ENCODE assay signal across 8 cellular contexts in genomic region chr18:48928787-48929186, GRCh38. TPM values are rescaled to one million over a fixed set of nuclear protein-coding genes. Genes with fewer than 3 reads are reported as not detected.
DNase-seq lines count a peak whose midpoint lies in the region; ATAC-seq and TF ChIP-seq lines count a peak whose summit lies in the region.

No MANE protein-coding gene starts in this region.

- no peaks in the 10 kb centered on the region for H3K9me3 Mint-ChIP-seq in CD4-positive, alpha-beta T cell
- no peaks in the 10 kb centered on the region for H3K9me3 Mint-ChIP-seq in activated naive CD4-positive, alpha-beta T cell treated with anti-CD3 and anti-CD28 coated beads for 36 hours

- peak overlapping the region; percentile 84 for H3K27ac Mint-ChIP-seq in CD4-positive, alpha-beta T cell
- peak overlapping the region; percentile 87 for H3K27ac Mint-ChIP-seq in activated naive CD4-positive, alpha-beta T cell treated with anti-CD3 and anti-CD28 coated beads for 36 hours

- CTCF ChIA-PET in CD4-positive, alpha-beta T cell (lab: Charles Lee) = interaction anchor here (0.6 to 1.2 kb wide), 7 partner anchors 9 to 68 kb away, joined by 3 to 5 read pairs (median 3); no protein-coding TSS in a partner anchor
- CTCF ChIA-PET in activated naive CD4-positive, alpha-beta T cell treated with anti-CD3 and anti-CD28 coated beads for 36 hours (lab: Charles Lee) = interaction anchor here (0.9 to 1.8 kb wide), 2 partner anchors 26 to 151 kb away, joined by 3 to 7 read pairs; no protein-coding TSS in a partner anchor

- ATAC-seq in CD4-positive, alpha-beta T cell (ENCODE audit: poor library complexity) = peak; percentile 89
- ATAC-seq in GM19452 (IDR thresholded peaks at IDR 0.05; ENCODE audit: unreplicated experiment) = peak; percentile 77
- ATAC-seq in HG03558 (IDR thresholded peaks at IDR 0.05; ENCODE audit: extremely low read depth, unreplicated experiment) = peak; percentile 71
- peak; percentile 39 to 64 for ATAC-seq in left cardiac atrium
- ATAC-seq in omental fat pad (ENCODE audit: low FRiP score) = no peak

- H3K4me1 Mint-ChIP-seq in CD4-positive, alpha-beta T cell (ENCODE audit: low read depth) = peaks cover 97% of the 10 kb centered on the region
- peaks cover 93% of the 10 kb centered on the region for H3K4me1 Mint-ChIP-seq in activated naive CD4-positive, alpha-beta T cell treated with anti-CD3 and anti-CD28 coated beads for 36 hours (ENCODE audit: low read depth)

- H3K4me3 ChIP-seq in SJCRH30 (no peak overlapping the region), spleen (peak overlapping the region in 2 of 8 donors; percentile 3 to 35)

- H3K27ac ChIP-seq in CD4-positive, alpha-beta T cell (ENCODE audit: low read depth, low read length) = no peak overlapping the region
- H3K27ac ChIP-seq in SJCRH30 (peak overlapping the region; percentile 32), spleen (peak overlapping the region; percentile 4 to 87 (median 48))

- peak overlapping the region; percentile 86 for H3K4me3 Mint-ChIP-seq in CD4-positive, alpha-beta T cell
- H3K4me3 Mint-ChIP-seq in activated naive CD4-positive, alpha-beta T cell treated with anti-CD3 and anti-CD28 coated beads for 36 hours = peak overlapping the region; percentile 66

- no peak for TF ChIP-seq POLR2A in spleen (IDR thresholded peaks at IDR 0.05)

- POLR2A ChIA-PET in CD4-positive, alpha-beta T cell (lab: Charles Lee) = interaction anchor here (0.7 to 3.3 kb wide), 6 partner anchors 9 to 23 kb away, joined by 3 to 28 read pairs (median 9); no protein-coding TSS in a partner anchor

- H3K9me3 ChIP-seq in CD4-positive, alpha-beta T cell (ENCODE audit: control insufficient read depth, low read length) = no peaks in the 10 kb centered on the region
- no peaks in the 10 kb centered on the region for H3K9me3 ChIP-seq in SJCRH30 (replicated peaks)
- no peaks in the 10 kb centered on the region for H3K9me3 ChIP-seq in spleen

- H3K36me3 Mint-ChIP-seq in CD4-positive, alpha-beta T cell (ENCODE audit: low read depth) = peaks cover 19% of the 10 kb centered on the region
- peaks cover 5% of the 10 kb centered on the region for H3K36me3 Mint-ChIP-seq in activated naive CD4-positive, alpha-beta T cell treated with anti-CD3 and anti-CD28 coated beads for 36 hours (ENCODE audit: low read depth)

- no peaks in the 10 kb centered on the region for H3K27me3 Mint-ChIP-seq in CD4-positive, alpha-beta T cell
- no peaks in the 10 kb centered on the region for H3K27me3 Mint-ChIP-seq in activated naive CD4-positive, alpha-beta T cell treated with anti-CD3 and anti-CD28 coated beads for 36 hours (ENCODE audit: low read depth)

- whole genome bisulfite sequencing in spleen, 5 donors = 1 to 4% (median 2%) methylated on average over 9 of the region's 9 CpGs

- H3K4me1 ChIP-seq in SJCRH30 (peaks cover 12% of the 10 kb centered on the region), spleen (peaks cover 68 to 100% (median 97%) of the 10 kb centered on the region in 6 donors)

- no peak for TF ChIP-seq CTCF in CD4-positive, alpha-beta T cell (IDR thresholded peaks at IDR 0.05)
- TF ChIP-seq CTCF in spleen (IDR thresholded peaks at IDR 0.05 in 8 of 11, conservative IDR thresholded peaks at IDR 0.05 in 3 of 11) = no peak
- TF ChIP-seq CTCF in omental fat pad (IDR thresholded peaks at IDR 0.05) = no peak

- no peaks in the 10 kb centered on the region for H3K27me3 ChIP-seq in CD4-positive, alpha-beta T cell (ENCODE audit: control insufficient read depth, insufficient read depth, low read length)
- no peaks in the 10 kb centered on the region for H3K27me3 ChIP-seq in SJCRH30
- H3K27me3 ChIP-seq in spleen (replicated peaks in 1 of 7) = no peaks in the 10 kb centered on the region

- intact Hi-C loops in CD4-positive, alpha-beta T cell (cut with DNase I, micrococcal nuclease) = loop anchor here (1.0 to 10.0 kb wide), 4 partner anchors 13 to 46 kb away; partner anchors contain the start of gene SMAD7 (in 1 of the 2)
- intact Hi-C loops in activated naive CD4-positive, alpha-beta T cell treated with anti-CD3 and anti-CD28 coated beads for 36 hours (cut with micrococcal nuclease) = loop anchor here (2.0 kb wide), 1 partner anchor 60 kb away; no protein-coding TSS in a partner anchor
- intact Hi-C loops in left cardiac atrium (cut with DNase I) (loop anchor here in 1 of 2 donors (10.0 kb wide), 1 partner anchor 74 kb away; no protein-coding TSS in a partner anchor), spleen (cut with DNase I; ENCODE audit: low total_unique reads) (loop anchor here (10.0 kb wide), 1 partner anchor 144 kb away; no protein-coding TSS in a partner anchor)

- DNase-seq in CD4-positive, alpha-beta T cell = peak; percentile 54 to 86 (median 76)
- DNase-seq in SJCRH30 (peak; percentile 35 to 40), left cardiac atrium (peak; percentile 85), spleen (peak; percentile 96), omental fat pad (ENCODE audit: low spot score) (no peak)
- peak; percentile 88 for DNase-seq in activated naive CD4-positive, alpha-beta T cell treated with anti-CD3 and anti-CD28 coated beads for 36 hours

- H3K36me3 ChIP-seq in SJCRH30 (no peaks in the 10 kb centered on the region), spleen (no peaks in the 10 kb centered on the region)

RNA-seq across cellular contexts. Expression of gene SMAD7, which starts 22.0 kb away (rescaled TPM):
- total RNA-seq in CD4-positive, alpha-beta T cell = 100 to 1,000 TPM; 244 to 254 TPM
- 3.0 and 3.2 TPM in 2 replicates for total RNA-seq in SJCRH30 (2014; rRNA removed; shearing (Covaris generic))
- total RNA-seq in activated naive CD4-positive, alpha-beta T cell treated with anti-CD3 and anti-CD28 coated beads for 36 hours = 1 to 10 TPM; 5.9 to 7.0 TPM
- 10 to 100 TPM; 17.1 to 49.0 TPM for total RNA-seq in left cardiac atrium
- 10 to 100 TPM; 14.3 to 21.2 (median 16.2) TPM for total RNA-seq in spleen
- 1 to 10 TPM; 2.5 to 5.4 (median 4.6) TPM for polyA plus RNA-seq in spleen
- 10 to 100 TPM; 33.6 to 78.4 (median 47.2) TPM for total RNA-seq in omental fat pad
